25 cellular contexts compared by ENCODE assay signal in the genomic region with DNA sequence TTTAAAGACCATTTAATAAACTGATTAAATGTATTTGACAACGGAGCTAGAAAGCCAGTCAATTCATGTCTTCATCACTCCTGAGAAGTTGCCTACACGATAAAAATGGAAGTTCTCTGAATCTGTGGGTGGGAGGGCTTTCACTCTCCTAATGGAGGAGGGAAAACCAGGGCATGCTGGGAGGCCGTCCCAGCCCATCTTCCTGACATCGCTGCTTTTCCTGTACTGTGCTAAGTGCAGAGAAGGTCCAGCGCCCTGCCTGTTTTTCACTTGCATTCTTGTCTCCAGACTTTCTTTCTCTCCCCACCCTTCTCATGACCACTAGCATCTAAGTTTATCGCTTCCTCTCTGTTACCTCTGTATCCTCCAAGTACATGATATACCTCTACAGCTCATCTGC.
"Had no signal": no experiment of that assay in that cellular context is flagged by ENCODE, and none has a peak within 500 bp of the region (broad histone marks: within the 10 kb centered on the region; RNA-seq: fewer than 3 reads in every experiment).

No MANE protein-coding gene starts in this region.

- H3K27me3 ChIP-seq: suprapubic skin, testis, thyroid gland, tibial nerve, transverse colon, upper lobe of left lung, upper lobe of right lung, uterus, vagina had no signal

- H3K36me3 ChIP-seq: stomach, suprapubic skin, thoracic aorta, thyroid gland, tibial artery, tibial nerve, transverse colon, upper lobe of left lung, upper lobe of right lung, uterus, vagina had no signal

- H3K9me3 ChIP-seq: suprapubic skin, testis, thoracic aorta, thyroid gland, tibial artery, transverse colon, upper lobe of right lung, uterus, vagina had no signal

- H3K27ac ChIP-seq: stomach, suprapubic skin, testis, thoracic aorta, thyroid gland, tibial artery, tibial nerve, transverse colon, upper lobe of left lung, upper lobe of right lung, uterus, vagina had no signal

- DNase-seq: stimulated activated CD4-positive, alpha-beta T cell treated with anti-CD3 and anti-CD28 coated beads, Interleukin-2, amount 100 ng/mL, for 48 hours; stimulated activated CD4-positive, alpha-beta T cell treated with anti-CD3 and anti-CD28 coated beads, Interleukin-4, amount 100 ng/mL, for 1 hour; stimulated activated CD4-positive, alpha-beta T cell treated with anti-CD3 and anti-CD28 coated beads, Interleukin-4, amount 100 ng/mL, for 24 hours; stimulated activated CD4-positive, alpha-beta T cell treated with anti-CD3 and anti-CD28 coated beads, Interleukin-4, amount 100 ng/mL, for 4 hours; stimulated activated CD8-positive, alpha-beta memory T cell treated with anti-CD3 and anti-CD28 coated beads, Interleukin-4, amount 100 ng/mL, for 48 hours; stimulated activated naive B cell treated with anti-CD40 and anti-IgM and Interleukin-4, amounts not matched to agents 10 μg/mL and 1 μg/mL and 100 μg/mL, for 72 hours; stimulated activated naive CD4-positive, alpha-beta T cell; stimulated activated naive CD4-positive, alpha-beta T cell treated with Interleukin-2 at 50 U/mL for 16 hours; stimulated activated naive CD8-positive, alpha-beta T cell treated with anti-CD3 and anti-CD28 coated beads, Interleukin-15, amount 100 ng/mL, for 72 hours; stimulated activated naive CD8-positive, alpha-beta T cell treated with anti-CD3 and anti-CD28 coated beads, Interleukin-15, Interleukin-2, amounts not matched to agents 100 U/mL and 50 U/mL, for 24 hours; stomach; substantia nigra; testis; thyroid gland; tibial artery; transverse colon; upper lobe of left lung; upper lobe of right lung; uterus had no signal

- H3K4me1 ChIP-seq: stomach, suprapubic skin, thyroid gland, tibial nerve, transverse colon, upper lobe of left lung, upper lobe of right lung, uterus, vagina had no signal

- H3K4me3 ChIP-seq: stomach, suprapubic skin, testis, thoracic aorta, thyroid gland, tibial artery, tibial nerve, transverse colon, upper lobe of left lung, upper lobe of right lung, uterus, vagina had no signal

- ATAC-seq: stimulated activated effector memory CD8-positive, alpha-beta T cell treated with anti-CD3 and anti-CD28 coated beads, Interleukin-12 subunit alpha, Interleukin-12 subunit beta, amount 100 ng/mL, for 72 hours; stimulated activated memory B cell treated with anti-CD40 and anti-IgM and Interleukin-4, amounts not matched to agents 10 μg/mL and 1 μg/mL and 100 μg/mL, for 72 hours; stimulated activated naive B cell treated with anti-CD40 and anti-IgM and Interleukin-4, amounts not matched to agents 10 μg/mL and 1 μg/mL and 100 μg/mL, for 72 hours; stimulated activated naive CD8-positive, alpha-beta T cell treated with anti-CD3 and anti-CD28 coated beads, Interleukin-15, amount 100 ng/mL, for 72 hours; stimulated activated naive CD8-positive, alpha-beta T cell treated with anti-CD3 and anti-CD28 coated beads, Interleukin-15, Interleukin-2, amounts not matched to agents 100 U/mL and 50 U/mL, for 24 hours; upper lobe of right lung had no signal
